Comparison of ENCODE assay signal across 8 cellular contexts in genomic region chr17:75749545-75750389, GRCh38. TPM values are rescaled to one million over a fixed set of nuclear protein-coding genes. Genes with fewer than 3 reads are reported as not detected.
DNase-seq lines count a peak whose midpoint lies in the region; ATAC-seq and TF ChIP-seq lines count a peak whose summit lies in the region.

No MANE protein-coding gene starts in this region.

- no peaks in the 10 kb centered on the region for H3K27me3 ChIP-seq in BLaER1 treated with 17β-estradiol and CSF1 and Interleukin-3, amounts not matched to agents 10 nM and 100 nM
- no peaks in the 10 kb centered on the region for H3K27me3 ChIP-seq in HCT116 (ENCODE audit: insufficient read depth, low read length)

- H3K4me1 ChIP-seq in BLaER1 treated with 17β-estradiol and CSF1 and Interleukin-3, amounts not matched to agents 10 nM and 100 nM = peaks cover 25 to 46% (median 40%) of the 10 kb centered on the region in 10 experiments
- peaks cover 0 to 3% of the 10 kb centered on the region in 2 experiments; a peak in 1 of 4 replicates for H3K4me1 ChIP-seq in HCT116 (ENCODE audit: control insufficient read depth in 1 of 2, insufficient read depth in 2 of 2, low read length in 2 of 2)

- no peak overlapping the region for H3K27ac Mint-ChIP-seq in activated CD4-positive, alpha-beta T cell treated with anti-CD3 and anti-CD28 coated beads for 36 hours

- H3K9me3 Mint-ChIP-seq in activated CD4-positive, alpha-beta T cell treated with anti-CD3 and anti-CD28 coated beads for 36 hours (ENCODE audit: low read depth) = no peaks in the 10 kb centered on the region

- BruUV-seq in HCT116 (replicated peaks; lab: Mats Ljungman, UMichigan) = no TSS peak

- peak overlapping the region in 7 of 11 experiments; percentile 6 to 45 (median 24); a peak in 9 of 22 replicates for H3K9ac ChIP-seq in BLaER1 treated with 17β-estradiol and CSF1 and Interleukin-3, amounts not matched to agents 10 nM and 100 nM
- no peak overlapping the region for H3K9ac ChIP-seq in HCT116 (ENCODE audit: low read length)

- CTCF ChIA-PET in HCT116 (lab: Charles Lee) = interaction anchor here (0.6 to 7.5 kb wide), 16 partner anchors 11 to 148 kb away, joined by 3 to 174 read pairs (median 5); partner anchors contain the start of genes GALK1, RECQL5, SAP30BP and SMIM5
- CTCF ChIA-PET in activated CD4-positive, alpha-beta T cell treated with anti-CD3 and anti-CD28 coated beads for 36 hours (lab: Charles Lee) = interaction anchor here (0.6 to 8.3 kb wide), 37 partner anchors 11 to 821 kb away, joined by 3 to 242 read pairs (median 4); partner anchors contain the start of genes GALK1, ITGB4, MYO15B and RECQL5

- H3K27me3 Mint-ChIP-seq in activated CD4-positive, alpha-beta T cell treated with anti-CD3 and anti-CD28 coated beads for 36 hours = no peaks in the 10 kb centered on the region

- H3K36me3 ChIP-seq in BLaER1 treated with 17β-estradiol and CSF1 and Interleukin-3, amounts not matched to agents 10 nM and 100 nM = no peaks in the 10 kb centered on the region
- peaks cover 35 to 69% of the 10 kb centered on the region in 2 experiments; a peak in 3 of 4 replicates for H3K36me3 ChIP-seq in HCT116 (ENCODE audit: control insufficient read depth in 1 of 2, insufficient read depth in 2 of 2, low read length in 2 of 2)

- POLR2A ChIA-PET in HCT116 (lab: Charles Lee) = interaction anchor here (0.6 to 0.8 kb wide), 2 partner anchors 30 to 488 kb away, joined by 3 read pairs; partner anchors contain the start of gene GGA3
- POLR2A ChIA-PET in activated CD4-positive, alpha-beta T cell treated with anti-CD3 and anti-CD28 coated beads for 36 hours (lab: Charles Lee) = interaction anchor here (1.1 kb wide), 1 partner anchor 27 kb away, joined by 4 read pairs; no protein-coding TSS in a partner anchor

- DNase-seq in HCT116 (ENCODE audit: low read depth, low spot score) = no peak
- peak; percentile 71 to 91 for DNase-seq in NCI-H524 (lab: John Stamatoyannopoulos, UW)
- DNase-seq in activated CD4-positive, alpha-beta T cell treated with anti-CD3 and anti-CD28 coated beads for 36 hours = peak; percentile 95
- DNase-seq in cerebellum (ENCODE audit: low spot score) = peak; percentile 87
- DNase-seq in left lobe of liver (ENCODE audit: low spot score) = peak; percentile 84
- DNase-seq in stimulated activated CD4-positive, alpha-beta T cell treated with anti-CD3 and anti-CD28 coated beads, Interleukin-2, amount 100 ng/mL, for 48 hours = peak; percentile 95

- TF ChIP-seq RAD21 in HCT116 (IDR thresholded peaks at IDR 0.05; ENCODE audit: low read depth) = peak; percentile 83

- H3K9me3 ChIP-seq in BLaER1 treated with 17β-estradiol and CSF1 and Interleukin-3, amounts not matched to agents 10 nM and 100 nM (replicated peaks in 1 of 11) = no peaks in the 10 kb centered on the region
- H3K9me3 ChIP-seq in HCT116 (ENCODE audit: control insufficient read depth in 1 of 2, insufficient read depth in 1 of 2, low read depth in 1 of 2, low read length in 2 of 2) = no peaks in the 10 kb centered on the region

- no peaks in the 10 kb centered on the region; the same call in 1 of the 2 replicates for H3K79me2 ChIP-seq in HCT116 (ENCODE audit: insufficient read depth, low read length)

- no peak overlapping the region for H3K4me3 Mint-ChIP-seq in activated CD4-positive, alpha-beta T cell treated with anti-CD3 and anti-CD28 coated beads for 36 hours

- TF ChIP-seq CTCF in HCT116 (IDR thresholded peaks at IDR 0.05 in 2 of 3, conservative IDR thresholded peaks at IDR 0.05 in 1 of 3; ENCODE audit: borderline replicate concordance in 1 of 3, insufficient read depth in 1 of 3, low read depth in 2 of 3, low read length in 2 of 3) = peak; percentile 85 to 98 (median 95)

- no peaks in the 10 kb centered on the region for H4K20me1 ChIP-seq in BLaER1 treated with 17β-estradiol and CSF1 and Interleukin-3, amounts not matched to agents 10 nM and 100 nM
- H4K20me1 ChIP-seq in HCT116 (ENCODE audit: insufficient read depth) = no peaks in the 10 kb centered on the region; the same call in 1 of the 2 replicates

- intact Hi-C loops in HCT116 (cut with micrococcal nuclease) = loop anchor here (10.0 kb wide), 2 partner anchors 235 to 325 kb away; partner anchors contain the start of genes CASKIN2 and TSEN54
- intact Hi-C loops in activated CD4-positive, alpha-beta T cell treated with anti-CD3 and anti-CD28 coated beads for 36 hours (cut with DNase I, micrococcal nuclease) = loop anchor here (1.0 kb wide), 4 partner anchors 116 to 323 kb away; partner anchors contain the start of gene SMIM5 (in 2 of the 2)

- H3K36me3 Mint-ChIP-seq in activated CD4-positive, alpha-beta T cell treated with anti-CD3 and anti-CD28 coated beads for 36 hours (ENCODE audit: low read depth) = no peaks in the 10 kb centered on the region

- H3K4me2 ChIP-seq in BLaER1 treated with 17β-estradiol and CSF1 and Interleukin-3, amounts not matched to agents 10 nM and 100 nM = peak overlapping the region; percentile 66 to 91 (median 74)
- H3K4me2 ChIP-seq in HCT116 (ENCODE audit: low read length) = no peak overlapping the region

- H3K4me1 Mint-ChIP-seq in activated CD4-positive, alpha-beta T cell treated with anti-CD3 and anti-CD28 coated beads for 36 hours = peaks cover 18% of the 10 kb centered on the region

- no peak overlapping the region for H2AFZ ChIP-seq in HCT116 (ENCODE audit: low read depth, low read length, poor library complexity, severe bottlenecking)

- RAD21 ChIA-PET in HCT116 (lab: Charles Lee; ENCODE audit: low non-redundant PET in 1 of 2, low total read pairs in 2 of 2, uncharacterized antibody in 2 of 2, unreplicated experiment in 2 of 2) = interaction anchor here (0.8 to 3.9 kb wide), 8 partner anchors 67 to 149 kb away, joined by 3 to 13 read pairs (median 4); partner anchors contain the start of gene SMIM5 (in 2 of the 2)

- H3K4me3 ChIP-seq in BLaER1 treated with 17β-estradiol and CSF1 and Interleukin-3, amounts not matched to agents 10 nM and 100 nM = no peak overlapping the region; a peak in 1 of 20 replicates
- no peak overlapping the region for H3K4me3 ChIP-seq in HCT116 (replicated peaks in 1 of 2; ENCODE audit: low read depth in 1 of 2, low read length in 2 of 2)

- H3K9me2 ChIP-seq in HCT116 (ENCODE audit: insufficient read depth) = no peaks in the 10 kb centered on the region

- ATAC-seq in HCT116 = peak; percentile 81
- peak; percentile 75 for ATAC-seq in activated CD4-positive, alpha-beta T cell treated with anti-CD3 and anti-CD28 coated beads for 36 hours
- ATAC-seq in left lobe of liver = peak; percentile 58
- ATAC-seq in HG02678 (IDR thresholded peaks at IDR 0.05; ENCODE audit: unreplicated experiment) = no peak

- TF ChIP-seq POLR2A in HCT116 (IDR thresholded peaks at IDR 0.05; ENCODE audit: borderline replicate concordance, extremely low read depth, insufficient read depth, insufficient read length) = no peak

- H3K27ac ChIP-seq in BLaER1 treated with 17β-estradiol and CSF1 and Interleukin-3, amounts not matched to agents 10 nM and 100 nM = peak overlapping the region in 2 of 11 experiments; percentile 17 to 38; a peak in 3 of 22 replicates
- peak overlapping the region; percentile 41; the same call in 1 of the 2 replicates for H3K27ac ChIP-seq in HCT116 (ENCODE audit: low read depth, low read length)

TF ChIP-seq in HCT116, 20 proteins besides CTCF, POLR2A, EP300 and RAD21 (continues in another document):
- TF ChIP-seq, protein P1, sequence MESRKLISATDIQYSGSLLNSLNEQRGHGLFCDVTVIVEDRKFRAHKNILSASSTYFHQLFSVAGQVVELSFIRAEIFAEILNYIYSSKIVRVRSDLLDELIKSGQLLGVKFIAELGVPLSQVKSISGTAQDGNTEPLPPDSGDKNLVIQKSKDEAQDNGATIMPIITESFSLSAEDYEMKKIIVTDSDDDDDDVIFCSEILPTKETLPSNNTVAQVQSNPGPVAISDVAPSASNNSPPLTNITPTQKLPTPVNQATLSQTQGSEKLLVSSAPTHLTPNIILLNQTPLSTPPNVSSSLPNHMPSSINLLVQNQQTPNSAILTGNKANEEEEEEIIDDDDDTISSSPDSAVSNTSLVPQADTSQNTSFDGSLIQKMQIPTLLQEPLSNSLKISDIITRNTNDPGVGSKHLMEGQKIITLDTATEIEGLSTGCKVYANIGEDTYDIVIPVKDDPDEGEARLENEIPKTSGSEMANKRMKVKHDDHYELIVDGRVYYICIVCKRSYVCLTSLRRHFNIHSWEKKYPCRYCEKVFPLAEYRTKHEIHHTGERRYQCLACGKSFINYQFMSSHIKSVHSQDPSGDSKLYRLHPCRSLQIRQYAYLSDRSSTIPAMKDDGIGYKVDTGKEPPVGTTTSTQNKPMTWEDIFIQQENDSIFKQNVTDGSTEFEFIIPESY (IDR thresholded peaks at IDR 0.05; ENCODE audit: extremely low read depth, insufficient replicate concordance, low read length) = no peak
- TF ChIP-seq ZFX (IDR thresholded peaks at IDR 0.05) = no peak
- TF ChIP-seq FOSL1 (IDR thresholded peaks at IDR 0.05; ENCODE audit: low read depth) = no peak
- TF ChIP-seq JUND (IDR thresholded peaks at IDR 0.05) = no peak
- no peak for TF ChIP-seq EGR1 (IDR thresholded peaks at IDR 0.05; ENCODE audit: low read depth)
- TF ChIP-seq, protein P2, sequence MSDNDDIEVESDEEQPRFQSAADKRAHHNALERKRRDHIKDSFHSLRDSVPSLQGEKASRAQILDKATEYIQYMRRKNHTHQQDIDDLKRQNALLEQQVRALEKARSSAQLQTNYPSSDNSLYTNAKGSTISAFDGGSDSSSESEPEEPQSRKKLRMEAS (IDR thresholded peaks at IDR 0.05) = no peak
- no peak for TF ChIP-seq CEBPB (IDR thresholded peaks at IDR 0.05; ENCODE audit: low read depth)
- TF ChIP-seq EZH2 (IDR thresholded peaks at IDR 0.05) = no peak
- TF ChIP-seq SIN3A (IDR thresholded peaks at IDR 0.05; ENCODE audit: low read depth) = no peak
- no peak for TF ChIP-seq SRF (IDR thresholded peaks at IDR 0.05; ENCODE audit: low read depth)
- TF ChIP-seq, protein P3, sequence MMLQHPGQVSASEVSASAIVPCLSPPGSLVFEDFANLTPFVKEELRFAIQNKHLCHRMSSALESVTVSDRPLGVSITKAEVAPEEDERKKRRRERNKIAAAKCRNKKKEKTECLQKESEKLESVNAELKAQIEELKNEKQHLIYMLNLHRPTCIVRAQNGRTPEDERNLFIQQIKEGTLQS (IDR thresholded peaks at IDR 0.05) = no peak

RNA-seq across cellular contexts. Expression of gene GALK1, which starts 15.2 kb away (rescaled TPM):
- total RNA-seq in HCT116 (2021; ENCODE audit: unreplicated experiment) (57.8 TPM), cerebellum (6.8 TPM), left lobe of liver (90.9 TPM)
- 64.9 and 68.3 TPM in 2 replicates for polyA plus RNA-seq in HCT116 (2012)
- total RNA-seq in activated CD4-positive, alpha-beta T cell treated with anti-CD3 and anti-CD28 coated beads for 36 hours = 10 to 100 TPM; 50.3 to 63.2 TPM

RNA-seq across cellular contexts. Expression of gene ITGB4, which starts 28.5 kb away (rescaled TPM):
- total RNA-seq in HCT116 (2021; ENCODE audit: unreplicated experiment) = 568 TPM
- polyA plus RNA-seq in HCT116 (2012) = 727 and 809 TPM in 2 replicates
- 1 to 10 TPM in 1 of 2 experiments, under 1 TPM in 1; 0.62 to 1.5 TPM for total RNA-seq in activated CD4-positive, alpha-beta T cell treated with anti-CD3 and anti-CD28 coated beads for 36 hours
- total RNA-seq in cerebellum = 2.1 TPM
- 2.6 TPM for total RNA-seq in left lobe of liver

RNA-seq across cellular contexts. Expression of gene UNK, which starts 34.8 kb away (rescaled TPM):
- total RNA-seq in HCT116 (2021; ENCODE audit: unreplicated experiment) (40.6 TPM), cerebellum (72.0 TPM), left lobe of liver (7.0 TPM)
- 25.7 and 28.3 TPM in 2 replicates for polyA plus RNA-seq in HCT116 (2012)
- total RNA-seq in activated CD4-positive, alpha-beta T cell treated with anti-CD3 and anti-CD28 coated beads for 36 hours = 10 to 100 TPM; 24.5 to 33.7 TPM

Comparison
In these comparisons a context has a peak if more than half of its experiments do, and no peak if none do; other contexts are left out.
1. RNA of gene ITGB4, which starts 28.5 kb away (total RNA-seq): 568 TPM in HCT116 (single experiment); 2.6 TPM in left lobe of liver (single experiment), 2.1 TPM in cerebellum (single experiment) and 0.62 to 1.5 TPM in activated CD4-positive, alpha-beta T cell treated with anti-CD3 and anti-CD28 coated beads for 36 hours; every median in the first group is over 100 times any median in the second.